Comparison of ENCODE assay signal across 1 cellular context in the genomic region with DNA sequence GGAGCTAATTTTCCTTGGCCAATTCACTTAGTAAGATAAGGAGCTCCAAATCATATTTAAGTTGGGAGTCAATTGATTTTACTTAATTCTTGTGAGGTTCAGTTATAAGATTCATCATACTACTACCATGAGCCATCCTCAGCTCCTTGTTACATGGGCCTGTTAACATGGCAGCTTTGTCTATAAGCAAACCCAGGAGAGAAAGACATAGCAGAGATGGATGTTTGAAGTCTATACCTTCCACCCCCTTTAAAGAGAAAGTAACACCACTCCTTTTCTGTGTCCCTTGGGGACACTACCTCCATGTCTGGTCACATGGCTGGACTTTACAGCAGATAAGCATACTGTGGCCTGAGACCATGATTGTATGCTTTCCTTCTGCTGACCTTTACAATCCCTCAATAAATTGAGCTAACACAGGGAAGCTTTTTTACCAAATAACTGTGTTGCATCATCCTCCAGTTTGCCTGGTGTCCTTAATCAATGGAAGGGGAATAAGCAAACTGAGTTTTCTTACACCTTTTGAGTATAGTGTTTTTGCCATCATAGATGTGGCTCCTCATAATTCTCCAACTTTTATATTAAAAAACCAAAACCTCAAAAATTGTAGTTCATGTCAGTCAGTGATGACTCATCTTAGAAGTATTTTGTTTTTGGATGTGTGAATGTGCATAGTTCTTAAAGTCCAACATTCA.
TF ChIP-seq lines count a peak whose summit lies in the region.

No MANE protein-coding gene starts in this region.

TF ChIP-seq in endothelial cell of umbilical vein, 7 proteins besides CTCF, POLR2A, EP300 and RAD21 (continued from another document):
- TF ChIP-seq GATA2 (IDR thresholded peaks at IDR 0.05; ENCODE audit: insufficient read depth, insufficient read length, low read depth, low read length): no peak
- TF ChIP-seq, protein P1, sequence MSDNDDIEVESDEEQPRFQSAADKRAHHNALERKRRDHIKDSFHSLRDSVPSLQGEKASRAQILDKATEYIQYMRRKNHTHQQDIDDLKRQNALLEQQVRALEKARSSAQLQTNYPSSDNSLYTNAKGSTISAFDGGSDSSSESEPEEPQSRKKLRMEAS (IDR thresholded peaks at IDR 0.05; ENCODE audit: insufficient read depth, insufficient read length): no peak
- TF ChIP-seq JUN (IDR thresholded peaks at IDR 0.05; ENCODE audit: borderline replicate concordance, insufficient read depth, insufficient read length, low read depth): peak; percentile 88
